In genomic region chr12:130873106-130873795, GRCh38 we compare ENCODE assay signal across 2 cellular contexts.
TF ChIP-seq lines count a peak whose summit lies in the region.

No MANE protein-coding gene starts in this region.

TF ChIP-seq in SK-N-SH, 30 proteins besides CTCF, POLR2A, EP300 and RAD21 (continued from another document):
- TF ChIP-seq ZBTB33 (IDR thresholded peaks at IDR 0.05; ENCODE audit: borderline replicate concordance, low read depth) (no peak), MXI1 (IDR thresholded peaks at IDR 0.05; ENCODE audit: low read depth, low read length) (no peak), GABPA (IDR thresholded peaks at IDR 0.05; ENCODE audit: low read depth) (no peak), USF2 (IDR thresholded peaks at IDR 0.05; ENCODE audit: borderline replicate concordance, low read depth, low read length) (no peak), SIN3A (IDR thresholded peaks at IDR 0.05; ENCODE audit: borderline replicate concordance, low read depth, low read length) (no peak), RXRA (IDR thresholded peaks at IDR 0.05; ENCODE audit: borderline replicate concordance, low read depth) (no peak), TEAD4 (IDR thresholded peaks at IDR 0.05; ENCODE audit: borderline replicate concordance, insufficient read depth) (no peak), CHD2 (IDR thresholded peaks at IDR 0.05; ENCODE audit: low read length, partially characterized antibody) (no peak)

TF ChIP-seq in SK-N-SH treated with all-trans-retinoic acid at 6 μM for 48 hours, 23 proteins besides CTCF, POLR2A, EP300 and RAD21 (continued from another document):
- no peak for TF ChIP-seq CREB5 (CRISPR knock-in tag; IDR thresholded peaks at IDR 0.05; ENCODE audit: low read depth)
- TF ChIP-seq CSRNP3 (CRISPR knock-in tag; IDR thresholded peaks at IDR 0.05), result no peak
- no peak for TF ChIP-seq GLIS3 (CRISPR knock-in tag; IDR thresholded peaks at IDR 0.05)
- TF ChIP-seq PPARA (CRISPR knock-in tag; IDR thresholded peaks at IDR 0.05; ENCODE audit: borderline replicate concordance), result no peak
TF ChIP-seq in SK-N-SH treated with all-trans-retinoic acid at 6 μM for 48 hours: peak in this region for 0.
